Comparison of ENCODE assay signal across 10 cellular contexts in genomic region chr1:85224734-85225623, GRCh38. TPM values are rescaled to one million over a fixed set of nuclear protein-coding genes. Genes with fewer than 3 reads are reported as not detected.
DNase-seq lines count a peak whose midpoint lies in the region; ATAC-seq, FAIRE-seq and TF ChIP-seq lines count a peak whose summit lies in the region.
"Had no signal": no experiment of that assay in that cellular context is flagged by ENCODE, and none has a peak within 500 bp of the region (broad histone marks: within the 10 kb centered on the region; RNA-seq: fewer than 3 reads in every experiment).

No MANE protein-coding gene starts in this region.

- TF ChIP-seq CTCF in mammary epithelial cell (conservative IDR thresholded peaks at IDR 0.05 in 1 of 2, IDR thresholded peaks at IDR 0.05 in 1 of 2; ENCODE audit: extremely low read depth in 1 of 2, insufficient read depth in 1 of 2, low read depth in 1 of 2, low read length in 2 of 2), result no peak
- TF ChIP-seq CTCF in MCF 10A (IDR thresholded peaks at IDR 0.05; ENCODE audit: unreplicated experiment), result no peak
- TF ChIP-seq CTCF in VCaP (conservative IDR thresholded peaks at IDR 0.05), result no peak
- TF ChIP-seq CTCF in keratinocyte (optimal IDR thresholded peaks at IDR 0.05 in 1 of 3, IDR thresholded peaks at IDR 0.05 in 1 of 3, conservative IDR thresholded peaks at IDR 0.05 in 1 of 3; ENCODE audit: extremely low read depth in 1 of 3, insufficient read depth in 2 of 3, low read length in 3 of 3), result no peak

- H3K36me3 Mint-ChIP-seq in MCF 10A (ENCODE audit: insufficient read depth, unreplicated experiment), result no peaks in the 10 kb centered on the region

- peak overlapping the region; percentile 63 for H2AFZ ChIP-seq in mammary epithelial cell (ENCODE audit: low read depth, low read length)
- H2AFZ ChIP-seq in keratinocyte (ENCODE audit: control insufficient read depth, low read length), result no peak overlapping the region

- no peaks in the 10 kb centered on the region for H3K36me3 ChIP-seq in mammary epithelial cell (ENCODE audit: insufficient read depth, low read length)
- no peaks in the 10 kb centered on the region for H3K36me3 ChIP-seq in keratinocyte (ENCODE audit: control insufficient read depth in 2 of 2, extremely low read depth in 1 of 2, insufficient read depth in 2 of 2, low read length in 2 of 2)

- POLR2A ChIA-PET in MCF 10A (lab: Yijun Ruan, JAX), result interaction anchor here (0.7 to 1.1 kb wide), 3 partner anchors 9 to 1844 kb away, joined by 3 read pairs; no protein-coding TSS in a partner anchor

- no peak overlapping the region for H3K4me3 Mint-ChIP-seq in MCF 10A (ENCODE audit: unreplicated experiment)
- H3K4me3 Mint-ChIP-seq: activated naive CD4-positive, alpha-beta T cell treated with anti-CD3 and anti-CD28 coated beads for 36 hours had no signal

- H3K4me2 ChIP-seq in mammary epithelial cell (ENCODE audit: insufficient read depth, low read depth, low read length) (peak overlapping the region; percentile 53), keratinocyte (ENCODE audit: control insufficient read depth, extremely low read depth, insufficient read depth, low read depth, low read length) (peak overlapping the region; percentile 16)

- WGBS in mammary epithelial cell (ENCODE audit: low coverage, missing lambda C conversion rate), result 13% methylated on average over 3 of the region's 3 CpGs

- intact Hi-C loops in mammary epithelial cell (cut with micrococcal nuclease) (no loop called here), MCF 10A (cut with micrococcal nuclease) (no loop called here)

- BruUV-seq in mammary epithelial cell (replicated peaks; lab: Mats Ljungman, UMichigan) (no TSS peak), MCF 10A (replicated peaks; lab: Mats Ljungman, UMichigan) (no TSS peak)

- dilution Hi-C loops in mammary epithelial cell (cut with HindIII; ENCODE audit: low sequenced_read_pairs) (no loop called here), keratinocyte (cut with MboI; ENCODE audit: extremely low pct_ligation_motif_present, low sequenced_read_pairs) (no loop called here)

- no peaks in the 10 kb centered on the region for H3K9me3 ChIP-seq in mammary epithelial cell (replicated peaks; ENCODE audit: insufficient read depth, low read length)
- no peaks in the 10 kb centered on the region for H3K9me3 ChIP-seq in keratinocyte (ENCODE audit: control insufficient read depth, low read depth, low read length)

- H4K20me1 ChIP-seq in mammary epithelial cell (ENCODE audit: insufficient read depth, low read length) (no peaks in the 10 kb centered on the region), keratinocyte (ENCODE audit: control insufficient read depth, extremely low read depth, insufficient read depth, low read length) (no peaks in the 10 kb centered on the region)

- ATAC-seq in HG02759 (IDR thresholded peaks at IDR 0.05; ENCODE audit: unreplicated experiment), result no peak

- in situ Hi-C loops in mammary epithelial cell (cut with MboI; ENCODE audit: low sequenced_read_pairs in 2 of 2), result no loop called here

- FAIRE-seq in keratinocyte (lab: Jason Lieb, UNC), result peak; percentile 71

- H3K9ac ChIP-seq in mammary epithelial cell (ENCODE audit: insufficient read depth, low read length) (no peak overlapping the region), keratinocyte (ENCODE audit: control insufficient read depth, extremely low read depth, insufficient read depth, low read length) (no peak overlapping the region)

- peaks cover 16% of the 10 kb centered on the region for H3K4me1 ChIP-seq in mammary epithelial cell (ENCODE audit: insufficient read depth, low read length)
- peaks cover 18% of the 10 kb centered on the region for H3K4me1 ChIP-seq in keratinocyte (ENCODE audit: control insufficient read depth, extremely low read depth, insufficient read depth, low read length)

- no peak overlapping the region for H3K27ac Mint-ChIP-seq in MCF 10A (ENCODE audit: low read depth, unreplicated experiment)
- H3K27ac Mint-ChIP-seq: activated naive CD4-positive, alpha-beta T cell treated with anti-CD3 and anti-CD28 coated beads for 36 hours had no signal

- DNase-seq in mammary epithelial cell, result peak; percentile 60
- no peak for DNase-seq in MCF 10A (ENCODE audit: unreplicated experiment)
- DNase-seq in keratinocyte (ENCODE audit: low read depth, low spot score), result no peak
- no peak for DNase-seq in GOT3 (lab: John Stamatoyannopoulos, UW)
- DNase-seq in activated CD8-positive, alpha-beta memory T cell treated with anti-CD3 and anti-CD28 coated beads for 24 hours, result no peak
- no peak for DNase-seq in stimulated activated CD4-positive, alpha-beta T cell treated with anti-CD3 and anti-CD28 coated beads, Interleukin-4, amount 100 ng/mL, for 1 hour
- DNase-seq: activated naive CD4-positive, alpha-beta T cell treated with anti-CD3 and anti-CD28 coated beads for 36 hours; KG1 had no signal

- CTCF ChIA-PET in mammary epithelial cell (lab: Charles Lee; ENCODE audit: low non-redundant PET) (interaction anchor here (0.6 kb wide), 1 partner anchor 280 kb away, joined by 3 read pairs; no protein-coding TSS in a partner anchor), MCF 10A (lab: Yijun Ruan, JAX) (interaction anchor here (0.6 to 2.0 kb wide), 8 partner anchors 15 to 280 kb away, joined by 3 to 6 read pairs (median 3); partner anchors contain the start of genes C1orf52 and MCOLN3)

- H3K9me1 ChIP-seq in keratinocyte (ENCODE audit: control insufficient read depth, extremely low read depth, insufficient read depth, low read length), result no peaks in the 10 kb centered on the region

- H3K27me3 Mint-ChIP-seq in MCF 10A (ENCODE audit: insufficient read depth, unreplicated experiment), result no peaks in the 10 kb centered on the region

- no peaks in the 10 kb centered on the region for H3K79me2 ChIP-seq in mammary epithelial cell (ENCODE audit: insufficient read depth, low read length)
- no peaks in the 10 kb centered on the region for H3K79me2 ChIP-seq in keratinocyte (ENCODE audit: control insufficient read depth, insufficient read depth, low read length)

- no peaks in the 10 kb centered on the region for H3K27me3 ChIP-seq in mammary epithelial cell (ENCODE audit: insufficient read depth, low read length)
- no peaks in the 10 kb centered on the region for H3K27me3 ChIP-seq in keratinocyte (ENCODE audit: control insufficient read depth, extremely low read depth, insufficient read depth, low read length)

- no peak overlapping the region for H3K4me3 ChIP-seq in mammary epithelial cell (replicated peaks in 1 of 3; ENCODE audit: insufficient read depth in 1 of 3, low read depth in 2 of 3, low read length in 3 of 3)
- H3K4me3 ChIP-seq in keratinocyte (ENCODE audit: control insufficient read depth in 2 of 3, extremely low read depth in 1 of 3, insufficient read depth in 2 of 3, low read depth in 1 of 3, low read length in 3 of 3), result no peak overlapping the region

- no peaks in the 10 kb centered on the region for H3K4me1 Mint-ChIP-seq in MCF 10A (ENCODE audit: insufficient read depth, unreplicated experiment)

- H3K27ac ChIP-seq in mammary epithelial cell (ENCODE audit: insufficient read depth, low read depth, low read length), result no peak overlapping the region
- peak overlapping the region; percentile 83 for H3K27ac ChIP-seq in VCaP
- H3K27ac ChIP-seq in keratinocyte (ENCODE audit: control insufficient read depth, insufficient read depth, low read length), result no peak overlapping the region

- no peaks in the 10 kb centered on the region for H3K9me3 Mint-ChIP-seq in MCF 10A (ENCODE audit: unreplicated experiment)
- H3K9me3 Mint-ChIP-seq: activated naive CD4-positive, alpha-beta T cell treated with anti-CD3 and anti-CD28 coated beads for 36 hours had no signal

RNA-seq across cellular contexts. Expression of gene SYDE2, which starts 24.2 kb away (rescaled TPM):
- 10 to 100 TPM in 1 of 2 donors, 1 to 10 TPM in 1; 4.3 to 11.0 TPM for total RNA-seq in mammary epithelial cell
- polyA plus RNA-seq in mammary epithelial cell, result 1.4 TPM
- 6.9 TPM for polyA minus RNA-seq in mammary epithelial cell
- total RNA-seq in MCF 10A (2022), result 4.3 and 5.9 TPM in 2 replicates
- polyA plus RNA-seq in keratinocyte, result 1.4 to 1.8 TPM (median 1.7 TPM) in 3 replicates
- polyA plus RNA-seq in keratinocyte (2011; ENCODE audit: low read depth), result 0.41 TPM
- 0.69 and 1.4 TPM in 2 replicates for polyA plus RNA-seq in keratinocyte (2011; cell fraction: cytosol; rRNA removed)
- polyA plus RNA-seq in keratinocyte (2011; cell fraction: nucleus; rRNA removed), result 1.9 and 2.6 TPM in 2 replicates
- polyA plus RNA-seq in keratinocyte (2012; ENCODE audit: low replicate concordance), result 1.4 TPM in 2 replicates
- 1.2 to 5.3 TPM (median 4.1 TPM) in 3 replicates for polyA minus RNA-seq in keratinocyte
- polyA minus RNA-seq in keratinocyte (2011; cell fraction: cytosol; rRNA and poly(A)+ RNA removed), result 2.1 TPM
- 3.6 and 5.7 TPM in 2 replicates for polyA minus RNA-seq in keratinocyte (2011; cell fraction: nucleus; rRNA and poly(A)+ RNA removed)

RNA-seq across cellular contexts. Expression of gene C1orf52, which starts 34.5 kb away (rescaled TPM):
- 10 to 100 TPM; 13.7 to 25.7 TPM for total RNA-seq in mammary epithelial cell
- 15.1 TPM for polyA plus RNA-seq in mammary epithelial cell
- 4.8 TPM for polyA minus RNA-seq in mammary epithelial cell
- total RNA-seq in MCF 10A (2022), result 29.6 and 31.7 TPM in 2 replicates
- polyA plus RNA-seq in keratinocyte, result 15.8 to 27.3 TPM (median 25.4 TPM) in 3 replicates
- polyA plus RNA-seq in keratinocyte (2011; ENCODE audit: low read depth), result 41.3 TPM
- 15.8 and 19.6 TPM in 2 replicates for polyA plus RNA-seq in keratinocyte (2011; cell fraction: cytosol; rRNA removed)
- 29.7 and 31.3 TPM in 2 replicates for polyA plus RNA-seq in keratinocyte (2011; cell fraction: nucleus; rRNA removed)
- polyA plus RNA-seq in keratinocyte (2012; ENCODE audit: low replicate concordance), result 19.3 and 26.2 TPM in 2 replicates
- polyA minus RNA-seq in keratinocyte, result 6.2 to 17.9 TPM (median 9.3 TPM) in 3 replicates
- polyA minus RNA-seq in keratinocyte (2011; cell fraction: cytosol; rRNA and poly(A)+ RNA removed), result 5.9 TPM
- 11.6 and 20.6 TPM in 2 replicates for polyA minus RNA-seq in keratinocyte (2011; cell fraction: nucleus; rRNA and poly(A)+ RNA removed)

RNA-seq across cellular contexts. Expression of gene BCL10, which starts 51.5 kb away (rescaled TPM):
- total RNA-seq in mammary epithelial cell (10 to 100 TPM; 27.7 to 61.5 TPM), MCF 10A (2022) (43.9 and 55.8 TPM in 2 replicates)
- polyA plus RNA-seq in mammary epithelial cell (16.5 TPM), keratinocyte (11.4 to 22.4 TPM (median 19.7 TPM) in 3 replicates)
- polyA minus RNA-seq in mammary epithelial cell (29.0 TPM), keratinocyte (10.6 to 20.8 TPM (median 14.6 TPM) in 3 replicates)
- polyA plus RNA-seq in keratinocyte (2011; ENCODE audit: low read depth), result 98.8 TPM
- 10.7 and 21.3 TPM in 2 replicates for polyA plus RNA-seq in keratinocyte (2011; cell fraction: cytosol; rRNA removed)
- 14.1 and 16.6 TPM in 2 replicates for polyA plus RNA-seq in keratinocyte (2011; cell fraction: nucleus; rRNA removed)
- 20.7 and 24.5 TPM in 2 replicates for polyA plus RNA-seq in keratinocyte (2012; ENCODE audit: low replicate concordance)
- polyA minus RNA-seq in keratinocyte (2011; cell fraction: cytosol; rRNA and poly(A)+ RNA removed), result 28.4 TPM
- 12.0 and 20.0 TPM in 2 replicates for polyA minus RNA-seq in keratinocyte (2011; cell fraction: nucleus; rRNA and poly(A)+ RNA removed)
